Comparison of ENCODE assay signal across 11 cellular contexts in genomic region chr11:114219559-114220349, GRCh38.
DNase-seq lines count a peak whose midpoint lies in the region; TF ChIP-seq lines count a peak whose summit lies in the region.
"Had no signal": no experiment of that assay in that cellular context is flagged by ENCODE, and none has a peak within 500 bp of the region (broad histone marks: within the 10 kb centered on the region; RNA-seq: fewer than 3 reads in every experiment).

No MANE protein-coding gene starts in this region.

- peaks cover 14% of the 10 kb centered on the region for H3K36me3 Mint-ChIP-seq in chondrocyte (ENCODE audit: low read depth)

- H3K4me3 Mint-ChIP-seq in chondrocyte (ENCODE audit: unreplicated experiment) = no peak overlapping the region

- no peak for TF ChIP-seq EP300 in suprapubic skin (IDR thresholded peaks at IDR 0.05)

- no peak overlapping the region for H2AFZ ChIP-seq in Karpas-422 (ENCODE audit: low read length)

- H3K27me3 Mint-ChIP-seq in chondrocyte (ENCODE audit: low read depth) = peaks cover 8% of the 10 kb centered on the region

- peaks cover 0 to 6% (median 4%) of the 10 kb centered on the region in 3 donors for H3K36me3 ChIP-seq in skeletal muscle tissue (ENCODE audit: control insufficient read depth in 3 of 3, insufficient read depth in 3 of 3, low read length in 3 of 3)
- peaks cover 14% of the 10 kb centered on the region for H3K36me3 ChIP-seq in suprapubic skin
- no peaks in the 10 kb centered on the region for H3K36me3 ChIP-seq in Karpas-422 (ENCODE audit: insufficient read depth, low read length)
- H3K36me3 ChIP-seq: colonic mucosa had no signal

- no peaks in the 10 kb centered on the region for H3K79me2 ChIP-seq in Karpas-422 (ENCODE audit: low read length)

- no peaks in the 10 kb centered on the region for H3K9me2 ChIP-seq in Karpas-422 (replicated peaks; ENCODE audit: insufficient read depth, low read length)

- peak; percentile 3 for DNase-seq in NCI-H524 treated with DMSO at 0.1 percent for 48 hours (lab: John Stamatoyannopoulos, UW)
- no peak for DNase-seq in chondrocyte (ENCODE audit: low spot score)
- peak; percentile 93 for DNase-seq in iris pigment epithelial cell (ENCODE audit: low read depth)
- no peak for DNase-seq in hepatic stellate cell (ENCODE audit: low spot score)
- no peak for DNase-seq in stimulated activated CD4-positive, alpha-beta T cell treated with anti-CD3 and anti-CD28 coated beads, Interleukin-4, amount 100 ng/mL, for 4 hours
- DNase-seq in suprapubic skin (ENCODE audit: low spot score in 2 of 2) = no peak
- DNase-seq in Karpas-422 = no peak
- DNase-seq: colonic mucosa; stimulated activated naive CD4-positive, alpha-beta T cell had no signal

- no peak for TF ChIP-seq CTCF in chondrocyte (IDR thresholded peaks at IDR 0.05)
- TF ChIP-seq CTCF in suprapubic skin (IDR thresholded peaks at IDR 0.05) = no peak

- H3K27ac ChIP-seq in skeletal muscle tissue (ENCODE audit: low read depth, low read length) = peak overlapping the region; percentile 27
- H3K27ac ChIP-seq in suprapubic skin = no peak overlapping the region
- H3K27ac ChIP-seq in Karpas-422 (ENCODE audit: low read length) = no peak overlapping the region
- H3K27ac ChIP-seq: colonic mucosa, skin epidermis had no signal

- WGBS in suprapubic skin = 69% methylated on average over 6 of the region's 6 CpGs

- no peak overlapping the region for H3K4me2 ChIP-seq in Karpas-422 (ENCODE audit: low read depth, low read length, poor library complexity, severe bottlenecking)

- no peak for TF ChIP-seq POLR2A in suprapubic skin (IDR thresholded peaks at IDR 0.05)

- no peaks in the 10 kb centered on the region for H3K9me3 Mint-ChIP-seq in chondrocyte (ENCODE audit: low read depth)

- H3K4me1 ChIP-seq in skeletal muscle tissue (ENCODE audit: control insufficient read depth in 3 of 3, insufficient read depth in 3 of 3, low read length in 3 of 3) = peaks cover 43 to 87% (median 86%) of the 10 kb centered on the region in 3 donors
- H3K4me1 ChIP-seq in suprapubic skin = peaks cover 35% of the 10 kb centered on the region
- H3K4me1 ChIP-seq in Karpas-422 (ENCODE audit: low read length) = no peaks in the 10 kb centered on the region
- H3K4me1 ChIP-seq: colonic mucosa had no signal

- no peaks in the 10 kb centered on the region for H4K20me1 ChIP-seq in Karpas-422 (ENCODE audit: insufficient read depth, low read depth, low read length)

- H3K27me3 ChIP-seq in skeletal muscle tissue (ENCODE audit: control insufficient read depth in 3 of 3, insufficient read depth in 3 of 3, low read length in 3 of 3) = no peaks in the 10 kb centered on the region
- no peaks in the 10 kb centered on the region for H3K27me3 ChIP-seq in suprapubic skin
- H3K27me3 ChIP-seq in Karpas-422 (ENCODE audit: low read length) = no peaks in the 10 kb centered on the region
- H3K27me3 ChIP-seq: colonic mucosa had no signal

- H3K27ac Mint-ChIP-seq in chondrocyte (ENCODE audit: unreplicated experiment) = peak overlapping the region; percentile 4

- no peak overlapping the region for H3K4me3 ChIP-seq in skeletal muscle tissue (ENCODE audit: low read length in 3 of 3)
- no peak overlapping the region for H3K4me3 ChIP-seq in suprapubic skin
- H3K4me3 ChIP-seq in Karpas-422 (ENCODE audit: low read length) = no peak overlapping the region
- H3K4me3 ChIP-seq: colonic mucosa, skin epidermis had no signal

- peaks cover 27% of the 10 kb centered on the region for H3K4me1 Mint-ChIP-seq in chondrocyte (ENCODE audit: low read depth)

- H3K9me3 ChIP-seq in skeletal muscle tissue (ENCODE audit: control insufficient read depth in 3 of 3, low read length in 3 of 3) (no peaks in the 10 kb centered on the region), suprapubic skin (no peaks in the 10 kb centered on the region), Karpas-422 (ENCODE audit: low read length) (no peaks in the 10 kb centered on the region)
- H3K9me3 ChIP-seq: colonic mucosa had no signal

- H3K9ac ChIP-seq in skeletal muscle tissue (ENCODE audit: low read depth in 1 of 3, low read length in 3 of 3) (no peak overlapping the region), Karpas-422 (ENCODE audit: low read length) (no peak overlapping the region)

Comparison
In these comparisons a context has a peak if more than half of its experiments do, and no peak if none do; other contexts are left out.
1. DNase-seq: peak in NCI-H524 treated with DMSO at 0.1 percent for 48 hours (single experiment) and iris pigment epithelial cell (single experiment); none in chondrocyte (single experiment), hepatic stellate cell (single experiment), stimulated activated CD4-positive, alpha-beta T cell treated with anti-CD3 and anti-CD28 coated beads, Interleukin-4, amount 100 ng/mL, for 4 hours (0 of 2), suprapubic skin (0 of 2) and Karpas-422 (single experiment).